8 cellular contexts compared by ENCODE assay signal in the genomic region with DNA sequence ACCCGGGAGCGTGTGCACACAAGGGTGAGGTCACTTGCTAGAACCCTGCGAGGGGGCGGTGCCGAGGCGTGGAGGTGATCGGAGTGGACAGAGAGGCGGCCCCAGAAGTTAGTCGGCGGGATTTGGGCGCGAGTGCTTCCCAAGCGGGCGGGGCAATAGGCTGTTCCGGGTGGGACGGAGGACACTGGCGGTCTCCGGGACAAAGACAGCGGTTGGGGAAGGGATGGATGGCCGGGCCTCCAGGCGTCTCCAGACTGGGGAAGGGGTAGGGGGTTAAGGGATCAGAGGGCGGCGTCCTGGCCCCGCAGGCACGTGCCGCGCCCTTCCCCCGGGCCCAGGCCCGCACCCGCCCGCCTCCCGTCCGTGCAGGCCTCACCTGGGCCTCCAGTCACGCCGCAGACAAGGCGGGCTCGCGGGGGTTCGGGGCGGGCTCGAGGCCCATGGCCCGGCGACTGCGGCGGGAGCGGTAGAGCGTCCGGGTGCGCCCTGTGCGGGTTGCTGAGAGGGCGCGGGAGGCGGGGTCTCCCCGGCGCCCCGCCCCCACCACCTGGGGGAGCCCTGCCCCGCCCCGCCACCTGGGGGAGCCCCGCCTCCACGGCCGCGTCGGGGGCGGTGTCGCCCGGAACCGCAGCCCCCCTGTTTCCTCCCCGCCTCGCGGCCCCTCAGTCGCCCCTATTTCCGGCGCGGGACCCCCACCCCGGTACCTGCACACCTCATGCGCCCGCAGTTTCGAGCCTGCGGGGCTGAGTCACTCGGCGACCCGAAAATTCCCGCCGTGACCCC. TPM values are rescaled to one million over a fixed set of nuclear protein-coding genes. Genes with fewer than 3 reads are reported as not detected.
A peak's percentile ranks its signal among the peaks of the same experiment; 100 is the strongest.
DNase-seq lines count a peak whose midpoint lies in the region; ATAC-seq, FAIRE-seq and TF ChIP-seq lines count a peak whose summit lies in the region.

LPAR2 (minus strand) TSS at position 505 of the 783 bp plus-strand sequence. CDS start 945 bp downstream, outside the sequence.

- peak within 1 kb of the TSS; percentile 93 for H3K27ac Mint-ChIP-seq in activated CD8-positive, alpha-beta memory T cell treated with anti-CD3 and anti-CD28 coated beads, Interleukin-2, amount 10 ng/mL, durations not matched to agents 7 days and 5 days
- H3K27ac Mint-ChIP-seq in type B pancreatic cell = peak within 1 kb of the TSS; percentile 97

- ATAC-seq in GM21576 (IDR thresholded peaks at IDR 0.05; ENCODE audit: unreplicated experiment) = peak; percentile 58
- peak; percentile 82 for ATAC-seq in activated CD8-positive, alpha-beta memory T cell treated with anti-CD3 and anti-CD28 coated beads, Interleukin-2, amount 10 ng/mL, durations not matched to agents 7 days and 5 days
- ATAC-seq in omental fat pad (ENCODE audit: low FRiP score) = peak; percentile 70

- peak within 1 kb of the TSS; percentile 54 for H3K4me3 ChIP-seq in epithelial cell of proximal tubule (ENCODE audit: low read depth, low read length)

- peak within 1 kb of the TSS; percentile 94 for H3K4me3 Mint-ChIP-seq in activated CD8-positive, alpha-beta memory T cell treated with anti-CD3 and anti-CD28 coated beads, Interleukin-2, amount 10 ng/mL, durations not matched to agents 7 days and 5 days
- H3K4me3 Mint-ChIP-seq in type B pancreatic cell = peak within 1 kb of the TSS; percentile 98

- no peak for FAIRE-seq in D721Med (lab: Jason Lieb, UNC)

- H3K36me3 Mint-ChIP-seq in activated CD8-positive, alpha-beta memory T cell treated with anti-CD3 and anti-CD28 coated beads, Interleukin-2, amount 10 ng/mL, durations not matched to agents 7 days and 5 days = peaks cover 35% of the 10 kb centered on the region
- H3K36me3 Mint-ChIP-seq in type B pancreatic cell = peaks cover 6% of the 10 kb centered on the region

- no peaks in the 10 kb centered on the region for H3K9me3 Mint-ChIP-seq in activated CD8-positive, alpha-beta memory T cell treated with anti-CD3 and anti-CD28 coated beads, Interleukin-2, amount 10 ng/mL, durations not matched to agents 7 days and 5 days (ENCODE audit: low read depth)
- no peaks in the 10 kb centered on the region for H3K9me3 Mint-ChIP-seq in type B pancreatic cell

- DNase-seq in D721Med (ENCODE audit: insufficient read length, low spot score) (peak; percentile 73), NCI-H2171 (lab: John Stamatoyannopoulos, UW) (peak; percentile 74), epithelial cell of proximal tubule (ENCODE audit: low read depth) (no peak), omental fat pad (ENCODE audit: low spot score) (no peak), type B pancreatic cell (ENCODE audit: extremely low spot score, unreplicated experiment) (peak; percentile 82), inferior parietal cortex (ENCODE audit: extremely low spot score) (no peak)
- peak; percentile 81 for DNase-seq in activated CD8-positive, alpha-beta memory T cell treated with anti-CD3 and anti-CD28 coated beads, Interleukin-2, amount 10 ng/mL, durations not matched to agents 7 days and 5 days

- no peaks in the 10 kb centered on the region for H3K27me3 Mint-ChIP-seq in activated CD8-positive, alpha-beta memory T cell treated with anti-CD3 and anti-CD28 coated beads, Interleukin-2, amount 10 ng/mL, durations not matched to agents 7 days and 5 days
- no peaks in the 10 kb centered on the region for H3K27me3 Mint-ChIP-seq in type B pancreatic cell

- CTCF ChIA-PET in activated CD8-positive, alpha-beta memory T cell treated with anti-CD3 and anti-CD28 coated beads, Interleukin-2, amount 10 ng/mL, durations not matched to agents 7 days and 5 days (lab: Charles Lee) = interaction anchor here (0.7 to 3.3 kb wide), 9 partner anchors 18 to 96 kb away, joined by 3 to 15 read pairs (median 4); no protein-coding TSS in a partner anchor

- peaks cover 37% of the 10 kb centered on the region for H3K4me1 Mint-ChIP-seq in activated CD8-positive, alpha-beta memory T cell treated with anti-CD3 and anti-CD28 coated beads, Interleukin-2, amount 10 ng/mL, durations not matched to agents 7 days and 5 days
- H3K4me1 Mint-ChIP-seq in type B pancreatic cell (ENCODE audit: unreplicated experiment) = peaks cover 17% of the 10 kb centered on the region

- TF ChIP-seq CTCF in D721Med (IDR thresholded peaks at IDR 0.05; ENCODE audit: insufficient read depth, missing control alignments) (no peak), epithelial cell of proximal tubule (conservative IDR thresholded peaks at IDR 0.05; ENCODE audit: low read depth, low read length) (no peak), omental fat pad (IDR thresholded peaks at IDR 0.05) (no peak), type B pancreatic cell (conservative IDR thresholded peaks at IDR 0.05) (peak; percentile 29)

RNA-seq across cellular contexts. Expression of gene LPAR2, which starts in this region (rescaled TPM):
- 10 to 100 TPM; 39.4 to 46.1 TPM for total RNA-seq in activated CD8-positive, alpha-beta memory T cell treated with anti-CD3 and anti-CD28 coated beads, Interleukin-2, amount 10 ng/mL, durations not matched to agents 7 days and 5 days
- total RNA-seq in epithelial cell of proximal tubule (17.1 and 34.1 TPM in 2 replicates), omental fat pad (10 to 100 TPM in 1 of 4 donors, 1 to 10 TPM in 3; 6.5 to 26.0 (median 7.7) TPM), type B pancreatic cell (ENCODE audit: low replicate concordance) (25.7 and 56.5 TPM in 2 replicates)

Comparison
In these comparisons a context has a peak if more than half of its experiments do, and no peak if none do; other contexts are left out.
1. DNase-seq: peak in D721Med (single experiment), NCI-H2171 (single experiment), activated CD8-positive, alpha-beta memory T cell treated with anti-CD3 and anti-CD28 coated beads, Interleukin-2, amount 10 ng/mL, durations not matched to agents 7 days and 5 days (single experiment) and type B pancreatic cell (single experiment); none in epithelial cell of proximal tubule (single experiment), omental fat pad (single experiment) and inferior parietal cortex (single experiment).
2. Peak in every context shown above with its lines, with median percentiles within 50 percentile points of each other: ATAC-seq.